Comparison of ENCODE assay signal across 17 cellular contexts in genomic region chr12:109125791-109126190, GRCh38. TPM values are rescaled to one million over a fixed set of nuclear protein-coding genes. Genes with fewer than 3 reads are reported as not detected.
A peak's percentile ranks its signal among the peaks of the same experiment; 100 is the strongest.
DNase-seq lines count a peak whose midpoint lies in the region; ATAC-seq, FAIRE-seq and TF ChIP-seq lines count a peak whose summit lies in the region.
"Had no signal": no experiment of that assay in that cellular context is flagged by ENCODE, and none has a peak within 500 bp of the region (broad histone marks: within the 10 kb centered on the region; RNA-seq: fewer than 3 reads in every experiment).

No MANE protein-coding gene starts in this region.

- no peaks in the 10 kb centered on the region for H3K27me3 ChIP-seq in H9 (ENCODE audit: insufficient read depth, low read length)
- peaks cover 14 to 43% of the 10 kb centered on the region in 2 experiments; a peak in 4 of 5 replicates for H3K27me3 ChIP-seq in K562 (ENCODE audit: control insufficient read depth in 2 of 2, insufficient read depth in 2 of 2, low read length in 2 of 2)

- peaks cover 6 to 8% of the 10 kb centered on the region in 2 experiments for H3K4me1 Mint-ChIP-seq in H9
- no peaks in the 10 kb centered on the region for H3K4me1 Mint-ChIP-seq in stimulated activated naive B cell treated with anti-CD40 and anti-IgM and Interleukin-4, amounts not matched to agents 10 μg/mL and 1 μg/mL and 100 μg/mL, for 72 hours

- H2BK20ac ChIP-seq in H9 (ENCODE audit: low read depth, low read length, poor library complexity, severe bottlenecking): no peak overlapping the region

- no peak overlapping the region for H4K5ac ChIP-seq in H9 (ENCODE audit: insufficient read length, low read depth, low read length)

- H4K91ac ChIP-seq in H9 (ENCODE audit: insufficient read length, low read depth, low read length): no peak overlapping the region

- no peak overlapping the region for H3K27ac Mint-ChIP-seq in H9
- no peak overlapping the region for H3K27ac Mint-ChIP-seq in stimulated activated naive B cell treated with anti-CD40 and anti-IgM and Interleukin-4, amounts not matched to agents 10 μg/mL and 1 μg/mL and 100 μg/mL, for 72 hours
- H3K27ac Mint-ChIP-seq: CD8-positive, alpha-beta T cell had no signal

- intact Hi-C loops in K562 (cut with micrococcal nuclease): no loop called here
- intact Hi-C loops in sciatic nerve (cut with DNase I): no loop called here

- H3K14ac ChIP-seq in H9 (ENCODE audit: insufficient read depth, low read length): no peak overlapping the region

- H3K4me2 ChIP-seq in H9 (ENCODE audit: insufficient read depth, insufficient read length, low read length) (no peak overlapping the region), K562 (ENCODE audit: insufficient read depth, low read length) (no peak overlapping the region)

- POLR2A ChIA-PET in K562 (lab: Yijun Ruan, JAX): no interaction called here

- H3K9ac ChIP-seq in H9 (ENCODE audit: extremely low read depth, insufficient read length, low read length) (peak overlapping the region; percentile 2), K562 (ENCODE audit: insufficient read depth in 1 of 2, low read depth in 2 of 2, low read length in 2 of 2) (no peak overlapping the region)

- DNase-seq in DMS53 (lab: John Stamatoyannopoulos, UW) (peak; percentile 29), DMS53 treated with DMSO at 0.1 percent for 48 hours (lab: John Stamatoyannopoulos, UW; ENCODE audit: unreplicated experiment) (no peak), H9 (no peak), K562 (ENCODE audit: extremely low read depth in 1 of 4, low spot score in 3 of 4) (no peak), sciatic nerve (ENCODE audit: low spot score) (peak; percentile 35)
- DNase-seq in stimulated activated naive B cell treated with anti-CD40 and anti-IgM and Interleukin-4, amounts not matched to agents 10 μg/mL and 1 μg/mL and 100 μg/mL, for 72 hours: no peak
- DNase-seq: CD8-positive, alpha-beta T cell; H7; IMR-90; NCI-H1436; NCI-H345; NCI-H526 treated with DMSO at 0.1 percent for 48 hours; SHP77 treated with DMSO at 0.1 percent for 48 hours had no signal

- WGBS in H9 (ENCODE audit: extremely low coverage, insufficient read length, low lambda C conversion rate): no CpG with 5 or more reads among the region's 7 CpGs
- 0% methylated on average over 7 of the region's 7 CpGs for WGBS in K562 (ENCODE audit: insufficient coverage, low coverage, missing lambda C conversion rate)

- BruUV-seq in K562 (replicated peaks; lab: Mats Ljungman, UMichigan): no TSS peak

- H3K56ac ChIP-seq in H9 (ENCODE audit: insufficient read length, low read depth, low read length): no peak overlapping the region

- no peak for TF ChIP-seq EP300 in K562 (IDR thresholded peaks at IDR 0.05; ENCODE audit: low read length)

- H3K36me3 Mint-ChIP-seq in H9 (ENCODE audit: insufficient read depth in 1 of 3, low read depth in 3 of 3): no peaks in the 10 kb centered on the region; a peak in 1 of 7 replicates
- no peaks in the 10 kb centered on the region for H3K36me3 Mint-ChIP-seq in stimulated activated naive B cell treated with anti-CD40 and anti-IgM and Interleukin-4, amounts not matched to agents 10 μg/mL and 1 μg/mL and 100 μg/mL, for 72 hours

- H3K79me2 ChIP-seq in H9 (ENCODE audit: insufficient read depth, low read length): no peaks in the 10 kb centered on the region
- H3K79me2 ChIP-seq in K562 (ENCODE audit: control insufficient read depth, insufficient read depth, low read length): no peaks in the 10 kb centered on the region

- no peaks in the 10 kb centered on the region for H3K23me2 ChIP-seq in H9 (ENCODE audit: insufficient read length, low read depth, low read length, poor library complexity, severe bottlenecking)

- H3K4me3 Mint-ChIP-seq in H9: no peak overlapping the region
- no peak overlapping the region for H3K4me3 Mint-ChIP-seq in stimulated activated naive B cell treated with anti-CD40 and anti-IgM and Interleukin-4, amounts not matched to agents 10 μg/mL and 1 μg/mL and 100 μg/mL, for 72 hours
- H3K4me3 Mint-ChIP-seq: CD8-positive, alpha-beta T cell had no signal

- H4K20me1 ChIP-seq in H9 (ENCODE audit: control insufficient read depth, insufficient read depth, insufficient read length): no peaks in the 10 kb centered on the region
- H4K20me1 ChIP-seq in K562 (replicated peaks; ENCODE audit: control insufficient read depth, insufficient read depth, low read length): peaks cover 4% of the 10 kb centered on the region; the same call in 1 of the 2 replicates

- no peak overlapping the region for H2BK5ac ChIP-seq in H9 (ENCODE audit: insufficient read length, low read length)

- H3K79me1 ChIP-seq in H9 (ENCODE audit: insufficient read depth, low read depth, low read length, poor library complexity, severe bottlenecking): no peaks in the 10 kb centered on the region

- no peak overlapping the region for H3T11ph ChIP-seq in H9 (ENCODE audit: low read length)

- no peaks in the 10 kb centered on the region for H3K36me3 ChIP-seq in K562 (ENCODE audit: control insufficient read depth, insufficient read depth, low read length)

- ATAC-seq in K562 (no peak), sciatic nerve (no peak), GM21529 (IDR thresholded peaks at IDR 0.05; ENCODE audit: unreplicated experiment) (no peak), HG02938 (IDR thresholded peaks at IDR 0.05; ENCODE audit: unreplicated experiment) (no peak)
- no peak for ATAC-seq in stimulated activated naive B cell treated with anti-CD40 and anti-IgM and Interleukin-4, amounts not matched to agents 10 μg/mL and 1 μg/mL and 100 μg/mL, for 72 hours (replicated peaks)
- ATAC-seq: CD8-positive, alpha-beta T cell; Panc1 had no signal

- H3K27ac ChIP-seq in H9 (ENCODE audit: insufficient read length, low read depth, low read length): no peak overlapping the region
- H3K27ac ChIP-seq in K562 (ENCODE audit: extremely low read depth, low read depth, low read length): no peak overlapping the region
- H3K27ac ChIP-seq: 22Rv1 had no signal

- H3K4me1 ChIP-seq in H9 (ENCODE audit: insufficient read depth, low read length) (peaks cover 6% of the 10 kb centered on the region), K562 (replicated peaks in 1 of 2; ENCODE audit: control insufficient read depth in 2 of 2, insufficient read depth in 2 of 2, low read length in 2 of 2) (no peaks in the 10 kb centered on the region)

- no peaks in the 10 kb centered on the region for H3K9me3 ChIP-seq in H9 (ENCODE audit: control insufficient read depth, low read depth, low read length)
- H3K9me3 ChIP-seq in K562 (replicated peaks; ENCODE audit: control insufficient read depth, insufficient read depth, low read depth, low read length): no peaks in the 10 kb centered on the region

- no peak for TF ChIP-seq POLR2A in K562 (conservative IDR thresholded peaks at IDR 0.05)

- no peak overlapping the region for H3K23ac ChIP-seq in H9 (ENCODE audit: insufficient read length, low read depth, low read length)

- no peak overlapping the region for H2AFZ ChIP-seq in H9 (ENCODE audit: low read length)
- no peak overlapping the region for H2AFZ ChIP-seq in K562 (ENCODE audit: low read depth, low read length)

- H2BK12ac ChIP-seq in H9 (ENCODE audit: insufficient read length, low read depth, low read length): no peak overlapping the region

- CTCF ChIA-PET in K562 (lab: Yijun Ruan, JAX; ENCODE audit: low intra/inter-chr PET ratio): no interaction called here

- no peak overlapping the region for H2AK5ac ChIP-seq in H9 (ENCODE audit: insufficient read length, low read length)

- no peak overlapping the region for H3K18ac ChIP-seq in H9 (ENCODE audit: insufficient read length, low read depth, low read length)

- H2BK120ac ChIP-seq in H9 (ENCODE audit: low read depth, low read length, poor library complexity, severe bottlenecking): no peak overlapping the region

- H3K4me3 ChIP-seq in K562: no peak overlapping the region

- H4K8ac ChIP-seq in H9 (replicated peaks; ENCODE audit: insufficient read length, low read depth, low read length): no peak overlapping the region

- in situ Hi-C loops in K562 (cut with MboI): no loop called here

- no peak for FAIRE-seq in K562 (lab: Jason Lieb, UNC)

- H2BK15ac ChIP-seq in H9 (ENCODE audit: low read depth, low read length): no peak overlapping the region

- no peak for TF ChIP-seq RAD21 in K562 (CRISPR knock-in tag; conservative IDR thresholded peaks at IDR 0.05 in 1 of 2, IDR thresholded peaks at IDR 0.05 in 1 of 2)

- TF ChIP-seq CTCF in H9 (conservative IDR thresholded peaks at IDR 0.05) (no peak), K562 (IDR thresholded peaks at IDR 0.05 in 2 of 3, conservative IDR thresholded peaks at IDR 0.05 in 1 of 3; ENCODE audit: insufficient read depth in 2 of 3, low read depth in 1 of 3, low read length in 3 of 3) (no peak)

- no peaks in the 10 kb centered on the region; the same call in 1 of the 2 replicates for H3K27me3 Mint-ChIP-seq in H9 (ENCODE audit: low read depth)
- peaks cover 0 to 4% of the 10 kb centered on the region in 2 donors for H3K27me3 Mint-ChIP-seq in stimulated activated naive B cell treated with anti-CD40 and anti-IgM and Interleukin-4, amounts not matched to agents 10 μg/mL and 1 μg/mL and 100 μg/mL, for 72 hours

- H3K9me3 Mint-ChIP-seq in H9: no peaks in the 10 kb centered on the region
- no peaks in the 10 kb centered on the region for H3K9me3 Mint-ChIP-seq in stimulated activated naive B cell treated with anti-CD40 and anti-IgM and Interleukin-4, amounts not matched to agents 10 μg/mL and 1 μg/mL and 100 μg/mL, for 72 hours
- H3K9me3 Mint-ChIP-seq: CD8-positive, alpha-beta T cell had no signal

- no peak overlapping the region for H3K4ac ChIP-seq in H9 (ENCODE audit: low read depth, low read length)

- H3K9me1 ChIP-seq in K562 (ENCODE audit: control insufficient read depth, insufficient read depth, low read length): no peaks in the 10 kb centered on the region

RNA-seq across cellular contexts. Expression of gene ACACB, which starts 9.4 kb away (rescaled TPM):
- total RNA-seq in H9 (2021) (14.2 and 17.3 TPM in 2 replicates), K562 (2014; rRNA removed) (1.5 and 2.5 TPM in 2 replicates), K562 (2014; rRNA removed; fragmentation: Illumina TruSeq; extraction: Trizol) (0.62 and 0.77 TPM in 2 replicates), K562 (2015; rRNA removed; fragmentation: Illumina TruSeq; extraction: Trizol) (1.1 and 1.6 TPM in 2 replicates), K562 (2021) (2.5 and 2.8 TPM in 2 replicates), sciatic nerve (112 TPM)
- 4.3 and 5.0 TPM in 2 replicates for total RNA-seq in K562 (2011; cell fraction: chromatin; rRNA removed; ENCODE audit: low replicate concordance)
- total RNA-seq in K562 (2011; cell fraction: nucleolus; rRNA removed): 1.6 and 2.0 TPM in 2 replicates
- total RNA-seq in K562 (2011; cell fraction: nucleoplasm; rRNA removed): 3.2 TPM in 2 replicates
- polyA plus RNA-seq in K562 (2011; rRNA removed) (0.10 and 0.32 TPM in 2 replicates), K562 (2014; fragmentation: Illumina TruSeq; extraction: Trizol) (0.83 and 0.87 TPM in 2 replicates), K562 (2014; fragmentation: Nextera tagmentation; extraction: Ambion mirVana) (under 1 TPM; 0.10 to 0.18 TPM), K562 (2014; rRNA removed) (0.31 and 1.3 TPM in 2 replicates)
- 0.25 and 0.48 TPM in 2 replicates for polyA plus RNA-seq in K562 (2011; cell fraction: cytosol; rRNA removed)
- 0.49 and 0.53 TPM in 2 replicates for polyA plus RNA-seq in K562 (2011; cell fraction: nucleus; rRNA removed)
- 3.0 and 7.8 TPM in 2 replicates for polyA plus RNA-seq in K562 (2012)
- polyA minus RNA-seq in K562 (2011; rRNA and poly(A)+ RNA removed): 0.60 and 1.6 TPM in 2 replicates
- 0.10 TPM in 1 of 2 replicates, not detected in the other for polyA minus RNA-seq in K562 (2011; cell fraction: cytosol; rRNA and poly(A)+ RNA removed)
- 1.1 TPM in 2 replicates for polyA minus RNA-seq in K562 (2011; cell fraction: nucleus; rRNA and poly(A)+ RNA removed)

RNA-seq across cellular contexts. Expression of gene UNG, which starts 28.4 kb away (rescaled TPM):
- total RNA-seq in H9 (2021): 188 and 195 TPM in 2 replicates
- total RNA-seq in K562 (2011; cell fraction: chromatin; rRNA removed; ENCODE audit: low replicate concordance): 9.3 and 11.4 TPM in 2 replicates
- 8.4 and 9.2 TPM in 2 replicates for total RNA-seq in K562 (2011; cell fraction: nucleolus; rRNA removed)
- 9.5 and 10.8 TPM in 2 replicates for total RNA-seq in K562 (2011; cell fraction: nucleoplasm; rRNA removed)
- total RNA-seq in K562 (2014; rRNA removed): 47.0 and 67.3 TPM in 2 replicates
- 37.9 and 42.9 TPM in 2 replicates for total RNA-seq in K562 (2014; rRNA removed; fragmentation: Illumina TruSeq; extraction: Trizol)
- total RNA-seq in K562 (2015; rRNA removed; fragmentation: Illumina TruSeq; extraction: Trizol): 41.7 and 42.2 TPM in 2 replicates
- total RNA-seq in K562 (2021): 59.8 and 65.9 TPM in 2 replicates
- polyA plus RNA-seq in K562 (2011; rRNA removed): 23.9 and 26.3 TPM in 2 replicates
- polyA plus RNA-seq in K562 (2011; cell fraction: cytosol; rRNA removed): 15.9 and 20.4 TPM in 2 replicates
- 14.2 and 16.3 TPM in 2 replicates for polyA plus RNA-seq in K562 (2011; cell fraction: nucleus; rRNA removed)
- 27.0 and 44.7 TPM in 2 replicates for polyA plus RNA-seq in K562 (2012)
- 48.3 and 49.4 TPM in 2 replicates for polyA plus RNA-seq in K562 (2014; fragmentation: Illumina TruSeq; extraction: Trizol)
- polyA plus RNA-seq in K562 (2014; fragmentation: Nextera tagmentation; extraction: Ambion mirVana): 10 to 100 TPM in 1 of 2 experiments, 1 to 10 TPM in 1; 8.4 to 11.9 TPM
- 38.6 and 41.0 TPM in 2 replicates for polyA plus RNA-seq in K562 (2014; rRNA removed)
- polyA minus RNA-seq in K562 (2011; rRNA and poly(A)+ RNA removed): 11.0 and 11.6 TPM in 2 replicates
- 14.7 and 15.7 TPM in 2 replicates for polyA minus RNA-seq in K562 (2011; cell fraction: cytosol; rRNA and poly(A)+ RNA removed)
- 5.8 and 7.0 TPM in 2 replicates for polyA minus RNA-seq in K562 (2011; cell fraction: nucleus; rRNA and poly(A)+ RNA removed)
- total RNA-seq in sciatic nerve: 15.9 TPM

RNA-seq across cellular contexts. Expression of gene ALKBH2, which starts 32.5 kb away (rescaled TPM):
- total RNA-seq in H9 (2021): 23.7 and 24.4 TPM in 2 replicates
- 25.1 and 31.3 TPM in 2 replicates for total RNA-seq in K562 (2011; cell fraction: chromatin; rRNA removed; ENCODE audit: low replicate concordance)
- 28.5 and 32.2 TPM in 2 replicates for total RNA-seq in K562 (2011; cell fraction: nucleolus; rRNA removed)
- total RNA-seq in K562 (2011; cell fraction: nucleoplasm; rRNA removed): 27.3 and 31.1 TPM in 2 replicates
- 56.1 and 60.4 TPM in 2 replicates for total RNA-seq in K562 (2014; rRNA removed)
- 30.9 and 43.8 TPM in 2 replicates for total RNA-seq in K562 (2014; rRNA removed; fragmentation: Illumina TruSeq; extraction: Trizol)
- 39.7 and 41.9 TPM in 2 replicates for total RNA-seq in K562 (2015; rRNA removed; fragmentation: Illumina TruSeq; extraction: Trizol)
- 37.3 and 41.9 TPM in 2 replicates for total RNA-seq in K562 (2021)
- 30.9 and 32.3 TPM in 2 replicates for polyA plus RNA-seq in K562 (2011; rRNA removed)
- 26.2 and 28.1 TPM in 2 replicates for polyA plus RNA-seq in K562 (2011; cell fraction: cytosol; rRNA removed)
- 55.9 and 59.7 TPM in 2 replicates for polyA plus RNA-seq in K562 (2011; cell fraction: nucleus; rRNA removed)
- polyA plus RNA-seq in K562 (2012): 27.2 and 38.5 TPM in 2 replicates
- 44.6 and 50.0 TPM in 2 replicates for polyA plus RNA-seq in K562 (2014; fragmentation: Illumina TruSeq; extraction: Trizol)
- polyA plus RNA-seq in K562 (2014; fragmentation: Nextera tagmentation; extraction: Ambion mirVana): 10 to 100 TPM in 1 of 2 experiments, 1 to 10 TPM in 1; 5.9 to 13.6 TPM
- 47.4 and 50.5 TPM in 2 replicates for polyA plus RNA-seq in K562 (2014; rRNA removed)
- polyA minus RNA-seq in K562 (2011; rRNA and poly(A)+ RNA removed): 13.6 and 16.5 TPM in 2 replicates
- 9.6 and 14.5 TPM in 2 replicates for polyA minus RNA-seq in K562 (2011; cell fraction: cytosol; rRNA and poly(A)+ RNA removed)
- 12.3 and 14.2 TPM in 2 replicates for polyA minus RNA-seq in K562 (2011; cell fraction: nucleus; rRNA and poly(A)+ RNA removed)
- 12.6 TPM for total RNA-seq in sciatic nerve

Comparison
In these comparisons a context has a peak if more than half of its experiments do, and no peak if none do; other contexts are left out.
1. DNase-seq: peak in DMS53 (single experiment) and sciatic nerve (single experiment); none in DMS53 treated with DMSO at 0.1 percent for 48 hours (single experiment), H9 (single experiment), K562 (0 of 4) and stimulated activated naive B cell treated with anti-CD40 and anti-IgM and Interleukin-4, amounts not matched to agents 10 μg/mL and 1 μg/mL and 100 μg/mL, for 72 hours (single experiment).